26 cellular contexts compared by ENCODE assay signal in the genomic region with DNA sequence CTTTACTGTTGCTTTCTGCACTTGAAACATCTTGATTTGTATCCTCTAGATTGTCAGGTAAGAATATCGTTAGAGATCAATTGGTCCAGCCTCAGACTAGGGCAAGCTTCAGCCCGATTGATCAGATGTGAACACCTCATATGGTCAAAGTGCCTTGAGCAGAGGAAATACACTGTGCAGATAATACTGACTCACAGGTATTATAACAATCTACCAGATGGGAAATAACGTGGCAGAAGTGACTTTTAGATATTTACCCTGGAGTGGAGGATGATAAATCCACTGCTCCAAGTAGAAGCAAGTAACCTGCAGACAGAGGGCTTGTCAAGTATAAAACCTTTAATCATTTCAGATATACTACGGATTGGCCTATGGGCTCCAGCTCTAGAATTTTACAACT. TPM values are rescaled to one million over a fixed set of nuclear protein-coding genes. Genes with fewer than 3 reads are reported as not detected.
"Had no signal": no experiment of that assay in that cellular context is flagged by ENCODE, and none has a peak within 500 bp of the region (broad histone marks: within the 10 kb centered on the region; RNA-seq: fewer than 3 reads in every experiment).

No MANE protein-coding gene starts in this region.

- H3K36me3 ChIP-seq: gastrocnemius medialis, left lung, neural progenitor cell, sigmoid colon, thoracic aorta, upper lobe of left lung had no signal

- H3K27ac Mint-ChIP-seq: activated B cell treated with CpG ODN at 0.5 μM for 24 hours; activated CD4-positive, alpha-beta T cell treated with anti-CD3 and anti-CD28 coated beads for 36 hours; activated naive CD8-positive, alpha-beta T cell treated with anti-CD3 and anti-CD28 coated beads for 36 hours; naive thymus-derived CD8-positive, alpha-beta T cell; neural progenitor cell; stimulated activated naive B cell treated with anti-CD40 and anti-IgM and Interleukin-4, amounts not matched to agents 10 μg/mL and 1 μg/mL and 100 μg/mL, for 72 hours; T-helper 1 cell treated with Interleukin-12 subunit alpha and Interleukin-12 subunit beta and Interleukin-4 antibody, amounts not matched to agents 30 μg/mL and 1 μg/mL, for 36 hours had no signal

- H3K36me3 Mint-ChIP-seq: activated naive CD8-positive, alpha-beta T cell treated with anti-CD3 and anti-CD28 coated beads for 36 hours; naive thymus-derived CD8-positive, alpha-beta T cell; neural progenitor cell; stimulated activated naive B cell treated with anti-CD40 and anti-IgM and Interleukin-4, amounts not matched to agents 10 μg/mL and 1 μg/mL and 100 μg/mL, for 72 hours had no signal

- H3K4me1 Mint-ChIP-seq: activated B cell treated with CpG ODN at 0.5 μM for 24 hours; activated CD4-positive, alpha-beta T cell treated with anti-CD3 and anti-CD28 coated beads for 36 hours; activated naive CD8-positive, alpha-beta T cell treated with anti-CD3 and anti-CD28 coated beads for 36 hours; naive thymus-derived CD8-positive, alpha-beta T cell; neural progenitor cell; stimulated activated naive B cell treated with anti-CD40 and anti-IgM and Interleukin-4, amounts not matched to agents 10 μg/mL and 1 μg/mL and 100 μg/mL, for 72 hours had no signal

- H3K4me3 Mint-ChIP-seq: activated B cell treated with CpG ODN at 0.5 μM for 24 hours; activated CD4-positive, alpha-beta T cell treated with anti-CD3 and anti-CD28 coated beads for 36 hours; activated naive CD8-positive, alpha-beta T cell treated with anti-CD3 and anti-CD28 coated beads for 36 hours; naive thymus-derived CD8-positive, alpha-beta T cell; neural progenitor cell; stimulated activated naive B cell treated with anti-CD40 and anti-IgM and Interleukin-4, amounts not matched to agents 10 μg/mL and 1 μg/mL and 100 μg/mL, for 72 hours; T-helper 1 cell treated with Interleukin-12 subunit alpha and Interleukin-12 subunit beta and Interleukin-4 antibody, amounts not matched to agents 30 μg/mL and 1 μg/mL, for 36 hours had no signal

- H3K4me2 ChIP-seq: neural progenitor cell, smooth muscle cell had no signal

- H3K27me3 Mint-ChIP-seq: activated B cell treated with CpG ODN at 0.5 μM for 24 hours; activated naive CD8-positive, alpha-beta T cell treated with anti-CD3 and anti-CD28 coated beads for 36 hours; stimulated activated naive B cell treated with anti-CD40 and anti-IgM and Interleukin-4, amounts not matched to agents 10 μg/mL and 1 μg/mL and 100 μg/mL, for 72 hours had no signal

- H3K27me3 ChIP-seq: gastrocnemius medialis, left lung, neural progenitor cell, sigmoid colon, upper lobe of left lung had no signal

- H3K4me3 ChIP-seq: coronary artery, gastrocnemius medialis, left lung, lung, neural progenitor cell, sigmoid colon, smooth muscle cell, thoracic aorta, upper lobe of left lung had no signal

- H2AFZ ChIP-seq: neural progenitor cell had no signal

- H3K9me3 ChIP-seq: gastrocnemius medialis, left lung, sigmoid colon, thoracic aorta, upper lobe of left lung had no signal

- ATAC-seq: activated CD4-positive, alpha-beta T cell treated with anti-CD3 and anti-CD28 coated beads for 36 hours; esophagus mucosa; gastrocnemius medialis; left lung; naive thymus-derived CD8-positive, alpha-beta T cell; stimulated activated naive B cell treated with anti-CD40 and anti-IgM and Interleukin-4, amounts not matched to agents 10 μg/mL and 1 μg/mL and 100 μg/mL, for 72 hours had no signal

- H3K4me1 ChIP-seq: left lung, neural progenitor cell, sigmoid colon, upper lobe of left lung had no signal

- H3K9me3 Mint-ChIP-seq: activated B cell treated with CpG ODN at 0.5 μM for 24 hours; activated naive CD8-positive, alpha-beta T cell treated with anti-CD3 and anti-CD28 coated beads for 36 hours; naive thymus-derived CD8-positive, alpha-beta T cell; neural progenitor cell; stimulated activated naive B cell treated with anti-CD40 and anti-IgM and Interleukin-4, amounts not matched to agents 10 μg/mL and 1 μg/mL and 100 μg/mL, for 72 hours; T-helper 1 cell treated with Interleukin-12 subunit alpha and Interleukin-12 subunit beta and Interleukin-4 antibody, amounts not matched to agents 30 μg/mL and 1 μg/mL, for 36 hours had no signal

- H3K9ac ChIP-seq: neural progenitor cell had no signal

- DNase-seq: activated B cell treated with CpG ODN at 0.5 μM for 24 hours; activated CD4-positive, alpha-beta T cell treated with anti-CD3 and anti-CD28 coated beads for 36 hours; activated CD4-positive, alpha-beta T cell treated with anti-CD3 and anti-CD28 coated beads, Interleukin-2, amount 50 U/mL, for 48 hours; activated naive CD4-positive, alpha-beta T cell treated with Interleukin-2 at 50 U/mL for 16 hours; activated naive CD8-positive, alpha-beta T cell treated with anti-CD3 and anti-CD28 coated beads for 36 hours; activated T-cell treated with anti-CD3 and anti-CD28 coated beads, Interleukin-2, amount 50 U/mL, for 48 hours; cerebellar nuclear complex; gastrocnemius medialis; hippocampal formation; kidney glomerular epithelial cell; left lung; naive thymus-derived CD8-positive, alpha-beta T cell; retina; sigmoid colon; stimulated activated CD4-positive, alpha-beta T cell treated with anti-CD3 and anti-CD28 coated beads, Interleukin-15, amount 100 ng/mL, for 24 hours; stimulated activated CD8-positive, alpha-beta memory T cell treated with anti-CD3 and anti-CD28 coated beads, Interleukin-4, amount 100 ng/mL, for 48 hours; stimulated activated naive B cell treated with anti-CD40 and anti-IgM and Interleukin-4, amounts not matched to agents 10 μg/mL and 1 μg/mL and 100 μg/mL, for 72 hours; T1000; upper lobe of left lung had no signal

- H3K27ac ChIP-seq: coronary artery, gastrocnemius medialis, left lung, neural progenitor cell, sigmoid colon, thoracic aorta, upper lobe of left lung had no signal

RNA-seq across cellular contexts. Expression of gene VEGFC, which starts 17.9 kb away (rescaled TPM):
- total RNA-seq: activated B cell treated with CpG ODN at 0.5 μM for 24 hours; activated CD4-positive, alpha-beta T cell treated with anti-CD3 and anti-CD28 coated beads for 36 hours; activated naive CD8-positive, alpha-beta T cell treated with anti-CD3 and anti-CD28 coated beads for 36 hours; naive thymus-derived CD8-positive, alpha-beta T cell had no signal
- polyA plus RNA-seq: naive thymus-derived CD8-positive, alpha-beta T cell had no signal
